In the genomic region with DNA sequence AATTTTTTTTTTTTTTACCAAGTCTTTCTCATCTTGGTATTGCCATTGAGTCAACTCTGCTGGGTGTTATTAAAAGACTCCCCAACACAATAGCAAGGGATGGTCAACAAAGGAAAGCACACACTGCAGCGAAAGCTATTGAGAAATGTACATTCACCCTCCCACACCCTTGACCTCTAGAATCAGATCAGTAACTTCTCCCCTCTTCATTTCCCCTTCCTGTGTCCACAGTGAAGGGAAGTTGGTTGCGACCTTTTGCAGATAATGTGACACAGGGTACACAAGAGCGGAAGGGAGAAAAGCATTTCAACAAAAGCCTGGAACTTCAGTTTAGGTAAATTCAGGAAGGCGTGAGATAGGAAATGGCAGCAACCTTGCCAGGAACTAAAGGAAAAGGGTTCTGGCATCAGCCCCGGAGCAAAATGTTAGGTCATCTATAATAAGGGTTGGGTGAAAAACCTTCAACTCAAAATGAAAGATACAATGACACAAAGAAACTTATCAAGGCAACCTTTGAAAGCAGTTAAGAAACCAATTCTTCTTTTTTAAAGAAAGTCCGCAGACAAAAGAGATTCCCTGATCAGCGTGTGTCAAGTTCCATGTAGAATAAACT, we compare ENCODE assay signal across 1 cellular context.
TF ChIP-seq lines count a peak whose summit lies in the region.

No MANE protein-coding gene starts in this region.

TF ChIP-seq in K562, 482 proteins besides CTCF, POLR2A, EP300 and RAD21 (continued from another document):
- TF ChIP-seq, protein P1, sequence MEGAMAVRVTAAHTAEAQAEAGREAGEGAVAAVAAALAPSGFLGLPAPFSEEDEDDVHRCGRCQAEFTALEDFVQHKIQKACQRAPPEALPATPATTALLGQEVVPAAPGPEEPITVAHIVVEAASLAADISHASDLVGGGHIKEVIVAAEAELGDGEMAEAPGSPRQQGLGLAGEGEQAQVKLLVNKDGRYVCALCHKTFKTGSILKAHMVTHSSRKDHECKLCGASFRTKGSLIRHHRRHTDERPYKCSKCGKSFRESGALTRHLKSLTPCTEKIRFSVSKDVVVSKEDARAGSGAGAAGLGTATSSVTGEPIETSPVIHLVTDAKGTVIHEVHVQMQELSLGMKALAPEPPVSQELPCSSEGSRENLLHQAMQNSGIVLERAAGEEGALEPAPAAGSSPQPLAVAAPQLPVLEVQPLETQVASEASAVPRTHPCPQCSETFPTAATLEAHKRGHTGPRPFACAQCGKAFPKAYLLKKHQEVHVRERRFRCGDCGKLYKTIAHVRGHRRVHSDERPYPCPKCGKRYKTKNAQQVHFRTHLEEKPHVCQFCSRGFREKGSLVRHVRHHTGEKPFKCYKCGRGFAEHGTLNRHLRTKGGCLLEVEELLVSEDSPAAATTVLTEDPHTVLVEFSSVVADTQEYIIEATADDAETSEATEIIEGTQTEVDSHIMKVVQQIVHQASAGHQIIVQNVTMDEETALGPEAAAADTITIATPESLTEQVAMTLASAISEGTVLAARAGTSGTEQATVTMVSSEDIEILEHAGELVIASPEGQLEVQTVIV (CRISPR knock-in tag; IDR thresholded peaks at IDR 0.05; ENCODE audit: borderline replicate concordance) = no peak
- TF ChIP-seq RBM39 (optimal IDR thresholded peaks at IDR 0.05; ENCODE audit: low read depth, low read length) = no peak
- TF ChIP-seq HMG20A (CRISPR knock-in tag; conservative IDR thresholded peaks at IDR 0.05) = no peak
- TF ChIP-seq, protein P2, sequence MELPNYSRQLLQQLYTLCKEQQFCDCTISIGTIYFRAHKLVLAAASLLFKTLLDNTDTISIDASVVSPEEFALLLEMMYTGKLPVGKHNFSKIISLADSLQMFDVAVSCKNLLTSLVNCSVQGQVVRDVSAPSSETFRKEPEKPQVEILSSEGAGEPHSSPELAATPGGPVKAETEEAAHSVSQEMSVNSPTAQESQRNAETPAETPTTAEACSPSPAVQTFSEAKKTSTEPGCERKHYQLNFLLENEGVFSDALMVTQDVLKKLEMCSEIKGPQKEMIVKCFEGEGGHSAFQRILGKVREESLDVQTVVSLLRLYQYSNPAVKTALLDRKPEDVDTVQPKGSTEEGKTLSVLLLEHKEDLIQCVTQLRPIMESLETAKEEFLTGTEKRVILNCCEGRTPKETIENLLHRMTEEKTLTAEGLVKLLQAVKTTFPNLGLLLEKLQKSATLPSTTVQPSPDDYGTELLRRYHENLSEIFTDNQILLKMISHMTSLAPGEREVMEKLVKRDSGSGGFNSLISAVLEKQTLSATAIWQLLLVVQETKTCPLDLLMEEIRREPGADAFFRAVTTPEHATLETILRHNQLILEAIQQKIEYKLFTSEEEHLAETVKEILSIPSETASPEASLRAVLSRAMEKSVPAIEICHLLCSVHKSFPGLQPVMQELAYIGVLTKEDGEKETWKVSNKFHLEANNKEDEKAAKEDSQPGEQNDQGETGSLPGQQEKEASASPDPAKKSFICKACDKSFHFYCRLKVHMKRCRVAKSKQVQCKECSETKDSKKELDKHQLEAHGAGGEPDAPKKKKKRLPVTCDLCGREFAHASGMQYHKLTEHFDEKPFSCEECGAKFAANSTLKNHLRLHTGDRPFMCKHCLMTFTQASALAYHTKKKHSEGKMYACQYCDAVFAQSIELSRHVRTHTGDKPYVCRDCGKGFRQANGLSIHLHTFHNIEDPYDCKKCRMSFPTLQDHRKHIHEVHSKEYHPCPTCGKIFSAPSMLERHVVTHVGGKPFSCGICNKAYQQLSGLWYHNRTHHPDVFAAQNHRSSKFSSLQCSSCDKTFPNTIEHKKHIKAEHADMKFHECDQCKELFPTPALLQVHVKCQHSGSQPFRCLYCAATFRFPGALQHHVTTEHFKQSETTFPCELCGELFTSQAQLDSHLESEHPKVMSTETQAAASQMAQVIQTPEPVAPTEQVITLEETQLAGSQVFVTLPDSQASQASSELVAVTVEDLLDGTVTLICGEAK (IDR thresholded peaks at IDR 0.05) = peak; percentile 36; the same call in 1 of the 2 replicates
- TF ChIP-seq, protein P2 (CRISPR knock-in tag; IDR thresholded peaks at IDR 0.05) = no peak
- peak; percentile 51 for TF ChIP-seq NR2C1 (IDR thresholded peaks at IDR 0.05)
- no peak for TF ChIP-seq NR2C1 (tag; IDR thresholded peaks at IDR 0.05)
- peak in 1 of 2 experiments; percentile 62; a peak in 2 of 4 replicates for TF ChIP-seq ETV6 (IDR thresholded peaks at IDR 0.05; ENCODE audit: borderline replicate concordance in 1 of 2, low read depth in 2 of 2, low read length in 1 of 2)
- no peak for TF ChIP-seq ETV6 (CRISPR knock-in tag; IDR thresholded peaks at IDR 0.05; ENCODE audit: borderline replicate concordance)
- TF ChIP-seq KDM2B (CRISPR knock-in tag; IDR thresholded peaks at IDR 0.05) = no peak
